1 cellular context compared by ENCODE assay signal in the genomic region with DNA sequence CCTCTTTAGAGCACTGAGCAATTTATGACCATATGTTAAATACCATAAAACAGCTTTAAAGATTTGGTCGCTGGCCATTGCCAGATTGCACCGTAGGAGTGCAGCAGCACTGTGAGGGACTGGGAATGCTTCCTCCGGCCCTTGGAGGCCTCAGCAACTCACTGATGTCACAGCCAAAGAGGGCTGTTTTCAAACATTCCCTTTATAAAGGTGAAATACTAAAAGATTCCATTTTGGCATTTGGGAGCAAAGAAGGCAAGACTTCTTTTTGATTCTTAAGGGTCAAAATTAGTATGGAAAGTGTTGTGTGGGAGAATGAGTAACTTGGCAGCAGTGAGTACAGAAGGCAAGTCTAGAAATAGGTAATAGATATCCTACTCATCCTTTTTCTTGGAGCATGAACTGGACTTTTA.
TF ChIP-seq lines count a peak whose summit lies in the region.

No MANE protein-coding gene starts in this region.

TF ChIP-seq in WTC11, 78 proteins besides CTCF, POLR2A, EP300 and RAD21 (continued from another document):
- TF ChIP-seq AR (CRISPR knock-in tag; IDR thresholded peaks at IDR 0.05) (no peak), KAT7 (CRISPR knock-in tag; IDR thresholded peaks at IDR 0.05; ENCODE audit: borderline replicate concordance) (no peak), NR3C1 (CRISPR knock-in tag; conservative IDR thresholded peaks at IDR 0.05; ENCODE audit: low read depth) (no peak), MYBL2 (CRISPR knock-in tag; IDR thresholded peaks at IDR 0.05) (no peak), FOXJ3 (CRISPR knock-in tag; IDR thresholded peaks at IDR 0.05; ENCODE audit: borderline replicate concordance) (no peak), TCF7 (CRISPR knock-in tag; IDR thresholded peaks at IDR 0.05; ENCODE audit: low read depth) (no peak), CREM (CRISPR knock-in tag; IDR thresholded peaks at IDR 0.05) (no peak)
- TF ChIP-seq, protein P1, sequence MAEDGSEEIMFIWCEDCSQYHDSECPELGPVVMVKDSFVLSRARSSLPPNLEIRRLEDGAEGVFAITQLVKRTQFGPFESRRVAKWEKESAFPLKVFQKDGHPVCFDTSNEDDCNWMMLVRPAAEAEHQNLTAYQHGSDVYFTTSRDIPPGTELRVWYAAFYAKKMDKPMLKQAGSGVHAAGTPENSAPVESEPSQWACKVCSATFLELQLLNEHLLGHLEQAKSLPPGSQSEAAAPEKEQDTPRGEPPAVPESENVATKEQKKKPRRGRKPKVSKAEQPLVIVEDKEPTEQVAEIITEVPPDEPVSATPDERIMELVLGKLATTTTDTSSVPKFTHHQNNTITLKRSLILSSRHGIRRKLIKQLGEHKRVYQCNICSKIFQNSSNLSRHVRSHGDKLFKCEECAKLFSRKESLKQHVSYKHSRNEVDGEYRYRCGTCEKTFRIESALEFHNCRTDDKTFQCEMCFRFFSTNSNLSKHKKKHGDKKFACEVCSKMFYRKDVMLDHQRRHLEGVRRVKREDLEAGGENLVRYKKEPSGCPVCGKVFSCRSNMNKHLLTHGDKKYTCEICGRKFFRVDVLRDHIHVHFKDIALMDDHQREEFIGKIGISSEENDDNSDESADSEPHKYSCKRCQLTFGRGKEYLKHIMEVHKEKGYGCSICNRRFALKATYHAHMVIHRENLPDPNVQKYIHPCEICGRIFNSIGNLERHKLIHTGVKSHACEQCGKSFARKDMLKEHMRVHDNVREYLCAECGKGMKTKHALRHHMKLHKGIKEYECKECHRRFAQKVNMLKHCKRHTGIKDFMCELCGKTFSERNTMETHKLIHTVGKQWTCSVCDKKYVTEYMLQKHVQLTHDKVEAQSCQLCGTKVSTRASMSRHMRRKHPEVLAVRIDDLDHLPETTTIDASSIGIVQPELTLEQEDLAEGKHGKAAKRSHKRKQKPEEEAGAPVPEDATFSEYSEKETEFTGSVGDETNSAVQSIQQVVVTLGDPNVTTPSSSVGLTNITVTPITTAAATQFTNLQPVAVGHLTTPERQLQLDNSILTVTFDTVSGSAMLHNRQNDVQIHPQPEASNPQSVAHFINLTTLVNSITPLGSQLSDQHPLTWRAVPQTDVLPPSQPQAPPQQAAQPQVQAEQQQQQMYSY (CRISPR knock-in tag; IDR thresholded peaks at IDR 0.05), result no peak
TF ChIP-seq in WTC11: peak in this region for 0.
